ENCODE assay signal across 1 cellular context in the genomic region with DNA sequence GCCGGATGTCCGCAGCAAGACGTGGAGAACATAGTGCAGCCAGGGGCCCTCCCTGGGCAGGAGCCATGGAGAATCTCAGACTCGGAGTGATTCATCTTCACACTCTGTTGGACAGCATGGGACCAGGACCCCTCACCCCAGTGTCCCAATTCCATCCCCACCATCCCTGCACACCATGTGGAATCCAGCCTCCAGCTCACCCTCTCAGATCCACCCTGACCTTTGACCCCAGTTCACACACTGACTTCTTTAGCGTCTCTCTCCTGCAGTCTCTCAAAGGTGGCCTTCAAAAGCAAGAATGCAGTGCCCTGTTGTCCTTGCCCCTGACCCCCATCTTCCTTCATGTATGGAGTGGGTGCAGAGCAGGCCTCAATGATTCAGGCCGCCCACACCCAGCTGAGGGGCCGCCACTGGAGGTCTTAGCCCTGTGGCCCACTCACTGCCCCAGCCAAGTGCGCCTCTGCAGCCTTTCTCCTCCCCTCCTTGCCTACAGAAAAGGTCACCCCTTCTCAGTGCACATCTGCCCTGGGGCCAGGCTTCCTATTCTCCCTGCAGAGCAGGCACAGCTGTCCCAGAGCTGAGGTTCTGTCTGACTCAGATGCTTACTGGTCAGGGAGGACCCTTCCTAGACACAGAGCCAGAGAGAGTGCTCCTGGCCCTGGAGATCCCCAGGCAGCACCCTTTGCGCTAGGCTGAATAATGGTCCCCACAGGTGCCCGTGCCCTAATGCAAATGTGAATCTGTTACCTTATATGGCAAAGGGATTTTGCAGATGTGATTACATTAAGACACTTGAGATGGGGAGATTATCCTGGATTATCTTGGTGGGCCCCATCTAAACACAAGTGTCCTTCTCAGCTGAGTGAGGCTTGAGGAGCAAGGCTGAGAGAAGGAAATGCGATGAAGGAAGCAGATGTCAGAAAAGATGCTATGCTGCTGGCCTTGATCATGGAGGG.
A peak's percentile ranks its signal among the peaks of the same experiment; 100 is the strongest.
TF ChIP-seq lines count a peak whose summit lies in the region.

No MANE protein-coding gene starts in this region.

TF ChIP-seq in H1, 55 proteins besides CTCF, POLR2A, EP300 and RAD21:
- TF ChIP-seq GTF2F1 (IDR thresholded peaks at IDR 0.05; ENCODE audit: borderline replicate concordance, low read depth, low read length) (no peak), SIRT6 (IDR thresholded peaks at IDR 0.05; ENCODE audit: low read length) (no peak), KDM5A (IDR thresholded peaks at IDR 0.05; ENCODE audit: low read length) (no peak), POU5F1 (IDR thresholded peaks at IDR 0.05; ENCODE audit: low read depth, low read length) (no peak), SRF (IDR thresholded peaks at IDR 0.05; ENCODE audit: low read depth, low read length) (0 out of 2 replicates have a peak, but pooled peaks have one; percentile 14), EGR1 (IDR thresholded peaks at IDR 0.05; ENCODE audit: borderline replicate concordance, low read depth, low read length) (no peak)
- TF ChIP-seq, protein P1, sequence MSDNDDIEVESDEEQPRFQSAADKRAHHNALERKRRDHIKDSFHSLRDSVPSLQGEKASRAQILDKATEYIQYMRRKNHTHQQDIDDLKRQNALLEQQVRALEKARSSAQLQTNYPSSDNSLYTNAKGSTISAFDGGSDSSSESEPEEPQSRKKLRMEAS (IDR thresholded peaks at IDR 0.05): no peak
TF ChIP-seq in H1: peak in this region for 1.
